9 cellular contexts compared by ENCODE assay signal in the genomic region with DNA sequence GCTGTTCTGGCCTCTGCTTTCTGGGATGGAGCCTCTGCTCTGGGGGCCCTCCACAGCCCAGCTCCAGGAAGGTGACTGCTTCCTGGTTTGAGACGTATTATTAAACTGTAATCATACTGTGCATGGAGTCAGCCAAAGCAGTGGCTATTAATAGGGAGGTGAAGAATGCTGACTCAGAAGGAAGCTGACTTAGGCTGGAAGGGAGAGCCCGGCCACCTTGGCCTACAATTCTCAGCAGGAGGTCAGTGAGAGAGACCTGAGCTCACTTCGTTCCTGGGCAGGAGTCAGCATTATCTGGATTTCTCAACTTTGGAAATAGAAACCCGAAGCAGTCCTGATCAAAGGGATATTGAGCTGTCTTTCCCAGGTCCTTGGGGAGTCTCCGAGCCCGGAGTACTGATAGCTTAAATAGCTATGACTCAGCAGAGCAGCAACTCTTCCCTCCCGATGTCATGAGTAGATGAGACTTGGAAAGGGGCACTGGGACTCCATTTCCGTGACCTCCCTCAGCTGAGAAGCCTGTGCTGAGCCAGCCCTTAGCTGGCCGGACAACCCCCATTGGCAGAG.
DNase-seq lines count a peak whose midpoint lies in the region; ATAC-seq, FAIRE-seq and TF ChIP-seq lines count a peak whose summit lies in the region.
"Had no signal": no experiment of that assay in that cellular context is flagged by ENCODE, and none has a peak within 500 bp of the region (broad histone marks: within the 10 kb centered on the region; RNA-seq: fewer than 3 reads in every experiment).

No MANE protein-coding gene starts in this region.

- H3K36me3 Mint-ChIP-seq in stimulated activated effector memory CD8-positive, alpha-beta T cell treated with anti-CD3 and anti-CD28 coated beads, Interleukin-12 subunit alpha, Interleukin-12 subunit beta, amount 100 ng/mL, for 72 hours: no peaks in the 10 kb centered on the region
- H3K36me3 Mint-ChIP-seq in activated naive CD8-positive, alpha-beta T cell treated with anti-CD3 and anti-CD28 coated beads, Interleukin-2, amount 50 U/mL, for 24 hours (ENCODE audit: low read depth): no peaks in the 10 kb centered on the region

- ATAC-seq in K562: peak; percentile 92
- ATAC-seq in stimulated activated effector memory CD8-positive, alpha-beta T cell treated with anti-CD3 and anti-CD28 coated beads, Interleukin-12 subunit alpha, Interleukin-12 subunit beta, amount 100 ng/mL, for 72 hours: no peak
- ATAC-seq in activated naive CD8-positive, alpha-beta T cell treated with anti-CD3 and anti-CD28 coated beads, Interleukin-2, amount 50 U/mL, for 24 hours: no peak

- peak overlapping the region; percentile 74 for H2AFZ ChIP-seq in K562 (ENCODE audit: low read depth, low read length)

- POLR2A ChIA-PET in K562 (lab: Yijun Ruan, JAX): interaction anchor here (0.6 to 2.4 kb wide), 12 partner anchors 8 to 268 kb away, joined by 3 to 9 read pairs (median 3); a partner anchor contains a TSS

- TF ChIP-seq EP300 in K562 (IDR thresholded peaks at IDR 0.05; ENCODE audit: low read length): peak; percentile 42; the same call in 1 of the 2 replicates

- FAIRE-seq in K562 (lab: Jason Lieb, UNC): peak; percentile 95

- no TSS peak for BruUV-seq in K562 (replicated peaks; lab: Mats Ljungman, UMichigan)

- peaks cover 13 to 20% of the 10 kb centered on the region in 2 experiments; a peak in 4 of 5 replicates for H3K4me1 ChIP-seq in K562 (replicated peaks in 1 of 2; ENCODE audit: control insufficient read depth in 2 of 2, insufficient read depth in 2 of 2, low read length in 2 of 2)

- TF ChIP-seq POLR2A in K562 (conservative IDR thresholded peaks at IDR 0.05): no peak

- H3K27me3 ChIP-seq in K562 (ENCODE audit: control insufficient read depth in 2 of 2, insufficient read depth in 2 of 2, low read length in 2 of 2): peaks cover 3 to 14% of the 10 kb centered on the region in 2 experiments; a peak in 3 of 5 replicates

- H3K79me2 ChIP-seq in K562 (ENCODE audit: control insufficient read depth, insufficient read depth, low read length): no peaks in the 10 kb centered on the region

- TF ChIP-seq RAD21 in K562 (CRISPR knock-in tag; conservative IDR thresholded peaks at IDR 0.05 in 1 of 2, IDR thresholded peaks at IDR 0.05 in 1 of 2): no peak

- DNase-seq in HT1080 (ENCODE audit: low read depth): peak; percentile 94
- DNase-seq in K562 (ENCODE audit: extremely low read depth in 1 of 4, low spot score in 3 of 4): peak; percentile 71 to 79 (median 78)
- DNase-seq in islet precursor cell: peak; percentile 90
- no peak for DNase-seq in activated T-cell treated with anti-CD3 and anti-CD28 coated beads for 4 hours
- DNase-seq in NCI-H774 (lab: John Stamatoyannopoulos, UW): no peak
- DNase-seq in stimulated activated effector memory CD8-positive, alpha-beta T cell treated with anti-CD3 and anti-CD28 coated beads, Interleukin-12 subunit alpha, Interleukin-12 subunit beta, amount 100 ng/mL, for 72 hours (ENCODE audit: low spot score in 2 of 2): no peak
- DNase-seq in activated naive CD8-positive, alpha-beta T cell treated with anti-CD3 and anti-CD28 coated beads, Interleukin-2, amount 50 U/mL, for 24 hours: no peak
- DNase-seq: activated CD8-positive, alpha-beta memory T cell treated with anti-CD3 and anti-CD28 coated beads, Interleukin-2, amount 50 U/mL, for 48 hours had no signal

- no peak overlapping the region for H3K4me3 ChIP-seq in K562

- WGBS in K562 (ENCODE audit: insufficient coverage, low coverage, missing lambda C conversion rate): 1% methylated on average over 9 of the region's 9 CpGs

- no peak for TF ChIP-seq CTCF in K562 (IDR thresholded peaks at IDR 0.05 in 2 of 3, conservative IDR thresholded peaks at IDR 0.05 in 1 of 3; ENCODE audit: insufficient read depth in 2 of 3, low read depth in 1 of 3, low read length in 3 of 3)

- no peaks in the 10 kb centered on the region for H3K36me3 ChIP-seq in K562 (ENCODE audit: control insufficient read depth, insufficient read depth, low read length)

- no peak overlapping the region for H3K4me3 Mint-ChIP-seq in stimulated activated effector memory CD8-positive, alpha-beta T cell treated with anti-CD3 and anti-CD28 coated beads, Interleukin-12 subunit alpha, Interleukin-12 subunit beta, amount 100 ng/mL, for 72 hours
- H3K4me3 Mint-ChIP-seq in activated naive CD8-positive, alpha-beta T cell treated with anti-CD3 and anti-CD28 coated beads, Interleukin-2, amount 50 U/mL, for 24 hours: no peak overlapping the region

- peak overlapping the region; percentile 24; the same call in 2 of the 3 replicates for H3K27ac ChIP-seq in K562 (ENCODE audit: extremely low read depth, low read depth, low read length)
- peak overlapping the region; percentile 11 for H3K27ac ChIP-seq in temporal lobe (ENCODE audit: low read depth, low read length)

- no peaks in the 10 kb centered on the region for H4K20me1 ChIP-seq in K562 (replicated peaks; ENCODE audit: control insufficient read depth, insufficient read depth, low read length)

- H3K9me3 Mint-ChIP-seq in stimulated activated effector memory CD8-positive, alpha-beta T cell treated with anti-CD3 and anti-CD28 coated beads, Interleukin-12 subunit alpha, Interleukin-12 subunit beta, amount 100 ng/mL, for 72 hours: no peaks in the 10 kb centered on the region
- no peaks in the 10 kb centered on the region for H3K9me3 Mint-ChIP-seq in activated naive CD8-positive, alpha-beta T cell treated with anti-CD3 and anti-CD28 coated beads, Interleukin-2, amount 50 U/mL, for 24 hours

- H3K27ac Mint-ChIP-seq in stimulated activated effector memory CD8-positive, alpha-beta T cell treated with anti-CD3 and anti-CD28 coated beads, Interleukin-12 subunit alpha, Interleukin-12 subunit beta, amount 100 ng/mL, for 72 hours: no peak overlapping the region
- H3K27ac Mint-ChIP-seq in activated naive CD8-positive, alpha-beta T cell treated with anti-CD3 and anti-CD28 coated beads, Interleukin-2, amount 50 U/mL, for 24 hours: no peak overlapping the region

- intact Hi-C loops in K562 (cut with micrococcal nuclease): loop anchor here (5.0 kb wide), 1 partner anchor 56 kb away; no protein-coding TSS in a partner anchor

- peaks cover 19% of the 10 kb centered on the region for H3K4me1 Mint-ChIP-seq in stimulated activated effector memory CD8-positive, alpha-beta T cell treated with anti-CD3 and anti-CD28 coated beads, Interleukin-12 subunit alpha, Interleukin-12 subunit beta, amount 100 ng/mL, for 72 hours
- peaks cover 17% of the 10 kb centered on the region for H3K4me1 Mint-ChIP-seq in activated naive CD8-positive, alpha-beta T cell treated with anti-CD3 and anti-CD28 coated beads, Interleukin-2, amount 50 U/mL, for 24 hours

- in situ Hi-C loops in K562 (cut with MboI): no loop called here

- H3K9ac ChIP-seq in K562 (ENCODE audit: insufficient read depth in 1 of 2, low read depth in 2 of 2, low read length in 2 of 2): peak overlapping the region; percentile 13 to 73; a peak in 2 of 4 replicates

- no peaks in the 10 kb centered on the region for H3K27me3 Mint-ChIP-seq in activated naive CD8-positive, alpha-beta T cell treated with anti-CD3 and anti-CD28 coated beads, Interleukin-2, amount 50 U/mL, for 24 hours

- no peaks in the 10 kb centered on the region for H3K9me3 ChIP-seq in K562 (replicated peaks; ENCODE audit: control insufficient read depth, insufficient read depth, low read depth, low read length)

- CTCF ChIA-PET in K562 (lab: Yijun Ruan, JAX; ENCODE audit: low intra/inter-chr PET ratio): no interaction called here

- H3K4me2 ChIP-seq in K562 (ENCODE audit: insufficient read depth, low read length): peak overlapping the region; percentile 60

- H3K9me1 ChIP-seq in K562 (ENCODE audit: control insufficient read depth, insufficient read depth, low read length): no peaks in the 10 kb centered on the region

TF ChIP-seq in K562, 482 proteins besides CTCF, POLR2A, EP300 and RAD21 (continues in another document):
- TF ChIP-seq ZNF766 (CRISPR knock-in tag; conservative IDR thresholded peaks at IDR 0.05) (peak; percentile 40; the same call in 1 of the 2 replicates), SOX6 (IDR thresholded peaks at IDR 0.05) (peak; percentile 52; the same call in 1 of the 2 replicates), FOSL1 (tag; conservative IDR thresholded peaks at IDR 0.05) (peak; percentile 86), CBX8 (IDR thresholded peaks at IDR 0.05; ENCODE audit: borderline replicate concordance, extremely low read depth, low read depth, low read length, poor library complexity, severe bottlenecking) (no peak), ASH1L (IDR thresholded peaks at IDR 0.05; ENCODE audit: borderline replicate concordance, low read depth, partially characterized antibody) (no peak)
- TF ChIP-seq, protein P1, sequence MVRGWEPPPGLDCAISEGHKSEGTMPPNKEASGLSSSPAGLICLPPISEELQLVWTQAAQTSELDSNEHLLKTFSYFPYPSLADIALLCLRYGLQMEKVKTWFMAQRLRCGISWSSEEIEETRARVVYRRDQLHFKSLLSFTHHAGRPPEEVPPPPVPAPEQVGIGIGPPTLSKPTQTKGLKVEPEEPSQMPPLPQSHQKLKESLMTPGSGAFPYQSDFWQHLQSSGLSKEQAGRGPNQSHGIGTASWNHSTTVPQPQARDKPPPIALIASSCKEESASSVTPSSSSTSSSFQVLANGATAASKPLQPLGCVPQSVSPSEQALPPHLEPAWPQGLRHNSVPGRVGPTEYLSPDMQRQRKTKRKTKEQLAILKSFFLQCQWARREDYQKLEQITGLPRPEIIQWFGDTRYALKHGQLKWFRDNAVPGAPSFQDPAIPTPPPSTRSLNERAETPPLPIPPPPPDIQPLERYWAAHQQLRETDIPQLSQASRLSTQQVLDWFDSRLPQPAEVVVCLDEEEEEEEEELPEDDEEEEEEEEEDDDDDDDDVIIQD (CRISPR knock-in tag; IDR thresholded peaks at IDR 0.05): no peak

Comparison
In these comparisons a context has a peak if more than half of its experiments do, and no peak if none do; other contexts are left out.
1. DNase-seq: peak in HT1080 (single experiment), K562 (4 of 4) and islet precursor cell (single experiment); none in activated T-cell treated with anti-CD3 and anti-CD28 coated beads for 4 hours (single experiment), NCI-H774 (single experiment), stimulated activated effector memory CD8-positive, alpha-beta T cell treated with anti-CD3 and anti-CD28 coated beads, Interleukin-12 subunit alpha, Interleukin-12 subunit beta, amount 100 ng/mL, for 72 hours (0 of 2) and activated naive CD8-positive, alpha-beta T cell treated with anti-CD3 and anti-CD28 coated beads, Interleukin-2, amount 50 U/mL, for 24 hours (single experiment).